ENCODE assay signal across 19 cellular contexts in the genomic region with DNA sequence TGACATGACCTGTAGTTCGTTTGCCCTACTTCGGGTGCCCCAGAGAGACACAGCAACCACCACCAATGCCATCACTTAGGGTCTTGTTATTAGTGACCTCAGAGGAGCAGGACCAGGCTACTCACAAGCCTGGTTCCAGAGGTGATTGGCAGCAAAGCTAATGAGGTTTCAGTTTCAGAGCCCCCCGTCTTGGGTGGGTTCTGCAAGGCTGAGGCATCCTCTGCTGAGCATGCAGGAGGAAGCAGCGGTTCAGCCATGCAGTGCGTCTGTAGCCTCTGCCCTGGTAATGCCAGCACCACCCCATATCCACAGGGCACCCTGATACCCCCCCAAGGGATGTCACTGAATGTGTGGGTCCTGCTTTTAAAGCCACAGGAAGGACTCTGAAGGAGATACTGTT. TPM values are rescaled to one million over a fixed set of nuclear protein-coding genes. Genes with fewer than 3 reads are reported as not detected.
DNase-seq lines count a peak whose midpoint lies in the region; ATAC-seq, FAIRE-seq and TF ChIP-seq lines count a peak whose summit lies in the region.
"Had no signal": no experiment of that assay in that cellular context is flagged by ENCODE, and none has a peak within 500 bp of the region (broad histone marks: within the 10 kb centered on the region; RNA-seq: fewer than 3 reads in every experiment).

No MANE protein-coding gene starts in this region.

- H3K9me3 ChIP-seq in GM12878 (replicated peaks; ENCODE audit: control insufficient read depth, insufficient read depth, low read length), result no peaks in the 10 kb centered on the region
- H3K9me3 ChIP-seq in mesenchymal stem cell (ENCODE audit: control insufficient read depth, low read length), result peaks cover 15% of the 10 kb centered on the region
- no peaks in the 10 kb centered on the region for H3K9me3 ChIP-seq in tibial artery
- H3K9me3 ChIP-seq: Caco-2 had no signal

- ATAC-seq in GM12878, result peak; percentile 50; the same call in 2 of the 3 replicates
- ATAC-seq: CD8-positive, alpha-beta T cell had no signal

- H4K8ac ChIP-seq in mesenchymal stem cell (ENCODE audit: low read length), result no peak overlapping the region

- H2AK5ac ChIP-seq in mesenchymal stem cell (ENCODE audit: low read length, severe bottlenecking), result peak overlapping the region; percentile 33

- SMC1A ChIA-PET in GM12878 (lab: Charles Lee; ENCODE audit: uncharacterized antibody, unreplicated experiment), result no interaction called here

- H3K23ac ChIP-seq in mesenchymal stem cell (ENCODE audit: low read length in 2 of 2), result no peak overlapping the region

- H3K4me1 Mint-ChIP-seq in immature natural killer cell, result no peaks in the 10 kb centered on the region
- H3K4me1 Mint-ChIP-seq: CD4-positive, CD25-positive, alpha-beta regulatory T cell had no signal

- H2AFZ ChIP-seq in GM12878 (ENCODE audit: control insufficient read depth, low read depth, low read length) (no peak overlapping the region), mesenchymal stem cell (ENCODE audit: low read depth, low read length) (no peak overlapping the region)
- H2AFZ ChIP-seq: GM23248 had no signal

- POLR2A ChIA-PET in GM12878 (lab: Charles Lee), result no interaction called here

- intact Hi-C loops in GM12878 (cut with micrococcal nuclease; ENCODE audit: unreplicated experiment) (no loop called here), tibial artery (cut with DNase I; ENCODE audit: low total_unique reads) (no loop called here)

- TF ChIP-seq CTCF in C4-2B (conservative IDR thresholded peaks at IDR 0.05) (no peak), GM12878 (IDR thresholded peaks at IDR 0.05 in 2 of 3, conservative IDR thresholded peaks at IDR 0.05 in 1 of 3; ENCODE audit: control insufficient read depth in 2 of 3, extremely low read depth in 1 of 3, insufficient read depth in 1 of 3, low read depth in 3 of 3, low read length in 3 of 3) (no peak), tibial artery (IDR thresholded peaks at IDR 0.05) (no peak)

- H3K27ac ChIP-seq in C4-2B (peak overlapping the region; percentile 77), GM12878 (ENCODE audit: control insufficient read depth, insufficient read depth) (no peak overlapping the region), mesenchymal stem cell (ENCODE audit: low read length, poor library complexity, severe bottlenecking) (no peak overlapping the region), tibial artery (peak overlapping the region; percentile 35 to 42)
- H3K27ac ChIP-seq: GM23248 had no signal

- H2BK120ac ChIP-seq in mesenchymal stem cell (ENCODE audit: low read depth, low read length), result no peak overlapping the region

- no peaks in the 10 kb centered on the region for H3K4me1 ChIP-seq in GM12878 (ENCODE audit: control insufficient read depth, insufficient read depth, low read length)
- peaks cover 8% of the 10 kb centered on the region for H3K4me1 ChIP-seq in mesenchymal stem cell (ENCODE audit: control insufficient read depth, insufficient read depth, low read depth, low read length)
- H3K4me1 ChIP-seq in tibial artery, result peaks cover 0 to 38% (median 13%) of the 10 kb centered on the region in 4 donors
- H3K4me1 ChIP-seq: Caco-2 had no signal

- no peak overlapping the region for H2BK5ac ChIP-seq in mesenchymal stem cell (ENCODE audit: low read depth, low read length, poor library complexity, severe bottlenecking)

- H4K20me1 ChIP-seq in GM12878 (ENCODE audit: control insufficient read depth, insufficient read depth), result no peaks in the 10 kb centered on the region

- H3K4ac ChIP-seq in mesenchymal stem cell (ENCODE audit: low read depth in 1 of 2, low read length in 2 of 2), result no peak overlapping the region

- H3K9me3 Mint-ChIP-seq in immature natural killer cell, result no peaks in the 10 kb centered on the region
- H3K9me3 Mint-ChIP-seq: CD8-positive, alpha-beta T cell had no signal

- H3K36me3 ChIP-seq in GM12878 (ENCODE audit: control insufficient read depth in 2 of 2, insufficient read depth in 2 of 2, low read length in 1 of 2), result no peaks in the 10 kb centered on the region
- H3K36me3 ChIP-seq in mesenchymal stem cell (ENCODE audit: control insufficient read depth in 1 of 2, insufficient read depth in 2 of 2, low read depth in 1 of 2, low read length in 2 of 2), result no peaks in the 10 kb centered on the region
- no peaks in the 10 kb centered on the region for H3K36me3 ChIP-seq in tibial artery

- peak overlapping the region; percentile 57 for H4K91ac ChIP-seq in mesenchymal stem cell (ENCODE audit: low read length)

- no peak for TF ChIP-seq POLR2A in GM12878 (IDR thresholded peaks at IDR 0.05; ENCODE audit: low read depth, low read length)

- no peaks in the 10 kb centered on the region for H3K36me3 Mint-ChIP-seq in immature natural killer cell
- H3K36me3 Mint-ChIP-seq: CD4-positive, CD25-positive, alpha-beta regulatory T cell; CD8-positive, alpha-beta T cell had no signal

- H3K18ac ChIP-seq in mesenchymal stem cell (ENCODE audit: low read depth in 1 of 2, low read length in 2 of 2), result no peak overlapping the region

- CTCF ChIA-PET in GM12878 (lab: Yijun Ruan, JAX), result no interaction called here

- H3K14ac ChIP-seq in mesenchymal stem cell (ENCODE audit: low read length in 2 of 2), result no peak overlapping the region

- no peak for FAIRE-seq in GM12878 (lab: Jason Lieb, UNC)
- FAIRE-seq: G401.6, GM19239, H1 had no signal

- no peak for DNase-seq in GM12878 (ENCODE audit: low read depth, low spot score)
- no peak for DNase-seq in mesenchymal stem cell
- no peak for DNase-seq in tibial artery
- DNase-seq in nucleus accumbens (lab: John Stamatoyannopoulos, UW), result no peak
- DNase-seq in immature natural killer cell, result no peak
- no peak for DNase-seq in NCI-H1048 (lab: John Stamatoyannopoulos, UW)
- DNase-seq: C1 segment of cervical spinal cord; Caco-2; CD4-positive, CD25-positive, alpha-beta regulatory T cell; CD8-positive, alpha-beta T cell; DMS153; DND-41; H7; HCEC 1CT had no signal

- RAD21 ChIA-PET in GM12878 (lab: Charles Lee; ENCODE audit: unreplicated experiment), result no interaction called here

- TF ChIP-seq RAD21 in GM12878 (IDR thresholded peaks at IDR 0.05; ENCODE audit: insufficient read depth, low read depth, low read length), result no peak

- 43% methylated on average over 5 of the region's 5 CpGs for WGBS in GM12878 (ENCODE audit: insufficient coverage, insufficient replicate concordance, low lambda C conversion rate, missing lambda C conversion rate)
- 90% methylated on average over 5 of the region's 5 CpGs for WGBS in mesenchymal stem cell

- H3K4me3 ChIP-seq in GM12878 (no peak overlapping the region), mesenchymal stem cell (ENCODE audit: insufficient read depth in 1 of 2, low read depth in 1 of 2, low read length in 2 of 2) (no peak overlapping the region), tibial artery (no peak overlapping the region)
- H3K4me3 ChIP-seq: GM23248 had no signal

- no peak overlapping the region for H3K27ac Mint-ChIP-seq in immature natural killer cell
- H3K27ac Mint-ChIP-seq: CD4-positive, CD25-positive, alpha-beta regulatory T cell; CD8-positive, alpha-beta T cell had no signal

- no peak overlapping the region for H2BK12ac ChIP-seq in mesenchymal stem cell (ENCODE audit: low read length in 2 of 2)

- H3K79me1 ChIP-seq in mesenchymal stem cell (replicated peaks; ENCODE audit: low read length, poor library complexity, severe bottlenecking), result no peaks in the 10 kb centered on the region

- no peak overlapping the region for H2BK15ac ChIP-seq in mesenchymal stem cell (ENCODE audit: low read depth, poor library complexity, severe bottlenecking)

- no TSS peak for BruUV-seq in GM12878 (replicated peaks; lab: Mats Ljungman, UMichigan)

- no peak overlapping the region for H3K4me3 Mint-ChIP-seq in immature natural killer cell
- H3K4me3 Mint-ChIP-seq: CD4-positive, CD25-positive, alpha-beta regulatory T cell; CD8-positive, alpha-beta T cell had no signal

- H3K4me2 ChIP-seq in GM12878 (ENCODE audit: control insufficient read depth, insufficient read depth) (no peak overlapping the region), mesenchymal stem cell (ENCODE audit: low read length, poor library complexity, severe bottlenecking) (no peak overlapping the region)

- in situ Hi-C loops in GM12878 (cut with MboI), result no loop called here

- H3K27me3 ChIP-seq in GM12878 (replicated peaks in 1 of 2; ENCODE audit: control insufficient read depth in 2 of 2, insufficient read depth in 2 of 2, low read length in 1 of 2) (peaks cover 0 to 3% of the 10 kb centered on the region in 2 experiments; a peak in 2 of 4 replicates), mesenchymal stem cell (ENCODE audit: control insufficient read depth in 1 of 2, insufficient read depth in 1 of 2, low read length in 2 of 2) (peaks cover 0 to 20% of the 10 kb centered on the region in 2 experiments), tibial artery (no peaks in the 10 kb centered on the region)

- peaks cover 0 to 10% (median 6%) of the 10 kb centered on the region in 3 donors for H3K27me3 Mint-ChIP-seq in immature natural killer cell (ENCODE audit: low read depth in 3 of 3)

- no peak for TF ChIP-seq EP300 in GM12878 (IDR thresholded peaks at IDR 0.05; ENCODE audit: borderline replicate concordance in 1 of 2, control insufficient read depth in 1 of 2, low read depth in 2 of 2, low read length in 2 of 2)

- H3K9ac ChIP-seq in GM12878 (ENCODE audit: control insufficient read depth, insufficient read depth, low read length) (no peak overlapping the region), mesenchymal stem cell (ENCODE audit: low read length) (no peak overlapping the region)
- H3K9ac ChIP-seq: GM23248 had no signal

- no peaks in the 10 kb centered on the region for H3K79me2 ChIP-seq in GM12878 (ENCODE audit: control insufficient read depth, insufficient read depth, low read length)

RNA-seq across cellular contexts. Expression of a gene that starts 39.0 kb away (rescaled TPM):
- total RNA-seq in GM12878 (2013; cell fraction: nucleolus; rRNA removed), result 0.07 and 0.40 TPM in 2 replicates
- total RNA-seq in GM12878 (2014; rRNA removed) (under 0.01 and 0.11 TPM in 2 replicates), GM12878 (2014; rRNA removed; fragmentation: Illumina TruSeq; extraction: Trizol) (under 0.01 TPM in 1 of 2 replicates, not detected in the other), GM12878 (2021) (0.13 TPM in 1 of 2 replicates, not detected in the other)
- 0.03 TPM for polyA plus RNA-seq in GM12878 (2011; ENCODE audit: low read depth)
- polyA plus RNA-seq in GM12878 (2011; rRNA removed) (0.24 and 0.49 TPM in 2 replicates), GM12878 (2014; fragmentation: Illumina TruSeq; extraction: Trizol) (0.10 TPM in 1 of 2 replicates, not detected in the other), GM12878 (2014; fragmentation: Nextera tagmentation; extraction: Ambion mirVana) (under 1 TPM; 0.03 to 0.04 TPM), GM12878 (2014; rRNA removed) (0.36 TPM in 1 of 2 replicates, not detected in the other), GM12878 (2016; fragmentation: Nextera tagmentation; extraction: Ambion mirVana) (under 1 TPM; 0.13 to 0.18 TPM), immature natural killer cell (not detected)
- polyA plus RNA-seq in GM12878 (2011; cell fraction: cytosol; rRNA removed), result 0.23 and 0.49 TPM in 2 replicates
- 0.96 and 1.0 TPM in 2 replicates for polyA plus RNA-seq in GM12878 (2011; cell fraction: nucleus; rRNA removed)
- polyA plus RNA-seq in GM12878 (2012), result 0.03 and 0.05 TPM in 2 replicates
- polyA minus RNA-seq in GM12878 (2011; rRNA and poly(A)+ RNA removed), result 0.41 and 0.73 TPM in 2 replicates
- 0.42 TPM in 1 of 2 replicates, not detected in the other for polyA minus RNA-seq in GM12878 (2011; cell fraction: cytosol; rRNA and poly(A)+ RNA removed)
- 0.12 and 0.57 TPM in 2 replicates for polyA minus RNA-seq in GM12878 (2011; cell fraction: nucleus; rRNA and poly(A)+ RNA removed)
- 146 TPM for polyA plus RNA-seq in mesenchymal stem cell (2013, experiment 1 of 2)
- 150 TPM for polyA plus RNA-seq in mesenchymal stem cell (2013, experiment 2 of 2)
- total RNA-seq: CD4-positive, CD25-positive, alpha-beta regulatory T cell; CD8-positive, alpha-beta T cell had no signal

Comparison
In these comparisons a context has a peak if more than half of its experiments do, and no peak if none do; other contexts are left out.
1. H3K27ac ChIP-seq: peak in C4-2B (single experiment) and tibial artery (2 of 2); none in GM12878 (single experiment) and mesenchymal stem cell (single experiment).